27 cellular contexts compared by ENCODE assay signal in genomic region chr2:223570784-223571183, GRCh38. TPM values are rescaled to one million over a fixed set of nuclear protein-coding genes. Genes with fewer than 3 reads are reported as not detected.
"Had no signal": no experiment of that assay in that cellular context is flagged by ENCODE, and none has a peak within 500 bp of the region (broad histone marks: within the 10 kb centered on the region; RNA-seq: fewer than 3 reads in every experiment).

No MANE protein-coding gene starts in this region.

- H3K9me3 ChIP-seq: stomach, suprapubic skin, testis, thoracic aorta, thyroid gland, tibial artery, tibial nerve, transverse colon, upper lobe of left lung, upper lobe of right lung, uterus, vagina had no signal

- H3K27ac ChIP-seq: stomach, suprapubic skin, testis, thoracic aorta, thyroid gland, tibial artery, tibial nerve, transverse colon, upper lobe of left lung, upper lobe of right lung, uterus, vagina had no signal

- H3K27me3 ChIP-seq: stomach, suprapubic skin, testis, thyroid gland, tibial artery, tibial nerve, transverse colon, upper lobe of left lung, upper lobe of right lung, uterus, vagina had no signal

- ATAC-seq: stimulated activated effector memory CD8-positive, alpha-beta T cell treated with anti-CD3 and anti-CD28 coated beads, Interleukin-12 subunit alpha, Interleukin-12 subunit beta, amount 100 ng/mL, for 72 hours; stimulated activated memory B cell treated with anti-CD40 and anti-IgM and Interleukin-4, amounts not matched to agents 10 μg/mL and 1 μg/mL and 100 μg/mL, for 72 hours; stimulated activated naive B cell treated with anti-CD40 and anti-IgM and Interleukin-4, amounts not matched to agents 10 μg/mL and 1 μg/mL and 100 μg/mL, for 72 hours; stimulated activated naive CD8-positive, alpha-beta T cell treated with anti-CD3 and anti-CD28 coated beads, Interleukin-15, amount 100 ng/mL, for 72 hours; stimulated activated naive CD8-positive, alpha-beta T cell treated with anti-CD3 and anti-CD28 coated beads, Interleukin-15, Interleukin-2, amounts not matched to agents 100 U/mL and 50 U/mL, for 24 hours; upper lobe of right lung had no signal

- H3K36me3 ChIP-seq: stomach, suprapubic skin, thyroid gland, tibial artery, tibial nerve, transverse colon, upper lobe of left lung, upper lobe of right lung, uterus, vagina had no signal

- H3K4me3 ChIP-seq: stomach, suprapubic skin, testis, thoracic aorta, thyroid gland, tibial artery, tibial nerve, transverse colon, upper lobe of left lung, upper lobe of right lung, uterus, vagina had no signal

- DNase-seq: stimulated activated CD4-positive, alpha-beta T cell treated with anti-CD3 and anti-CD28 coated beads, Interleukin-2, amount 100 ng/mL, for 48 hours; stimulated activated CD4-positive, alpha-beta T cell treated with anti-CD3 and anti-CD28 coated beads, Interleukin-4, amount 100 ng/mL, for 1 hour; stimulated activated CD4-positive, alpha-beta T cell treated with anti-CD3 and anti-CD28 coated beads, Interleukin-4, amount 100 ng/mL, for 24 hours; stimulated activated CD4-positive, alpha-beta T cell treated with anti-CD3 and anti-CD28 coated beads, Interleukin-4, amount 100 ng/mL, for 4 hours; stimulated activated CD8-positive, alpha-beta memory T cell treated with anti-CD3 and anti-CD28 coated beads, Interleukin-4, amount 100 ng/mL, for 48 hours; stimulated activated naive B cell treated with anti-CD40 and anti-IgM and Interleukin-4, amounts not matched to agents 10 μg/mL and 1 μg/mL and 100 μg/mL, for 72 hours; stimulated activated naive CD4-positive, alpha-beta T cell; stimulated activated naive CD4-positive, alpha-beta T cell treated with Interleukin-2 at 50 U/mL for 16 hours; stimulated activated naive CD8-positive, alpha-beta T cell treated with anti-CD3 and anti-CD28 coated beads, Interleukin-15, amount 100 ng/mL, for 72 hours; stimulated activated naive CD8-positive, alpha-beta T cell treated with anti-CD3 and anti-CD28 coated beads, Interleukin-15, Interleukin-2, amounts not matched to agents 100 U/mL and 50 U/mL, for 24 hours; stomach; substantia nigra; testis; thyroid gland; tibial artery; transverse colon; trophoblast cell; upper lobe of left lung; upper lobe of right lung; uterus had no signal

- FAIRE-seq: urothelium cell line had no signal

- H3K4me1 ChIP-seq: stomach, suprapubic skin, testis, thyroid gland, tibial artery, tibial nerve, transverse colon, upper lobe of left lung, upper lobe of right lung, uterus, vagina had no signal

RNA-seq across cellular contexts. Expression of gene SCG2, which starts 31.4 kb away (rescaled TPM):
- total RNA-seq: suprapubic skin had no signal
